In the genomic region with DNA sequence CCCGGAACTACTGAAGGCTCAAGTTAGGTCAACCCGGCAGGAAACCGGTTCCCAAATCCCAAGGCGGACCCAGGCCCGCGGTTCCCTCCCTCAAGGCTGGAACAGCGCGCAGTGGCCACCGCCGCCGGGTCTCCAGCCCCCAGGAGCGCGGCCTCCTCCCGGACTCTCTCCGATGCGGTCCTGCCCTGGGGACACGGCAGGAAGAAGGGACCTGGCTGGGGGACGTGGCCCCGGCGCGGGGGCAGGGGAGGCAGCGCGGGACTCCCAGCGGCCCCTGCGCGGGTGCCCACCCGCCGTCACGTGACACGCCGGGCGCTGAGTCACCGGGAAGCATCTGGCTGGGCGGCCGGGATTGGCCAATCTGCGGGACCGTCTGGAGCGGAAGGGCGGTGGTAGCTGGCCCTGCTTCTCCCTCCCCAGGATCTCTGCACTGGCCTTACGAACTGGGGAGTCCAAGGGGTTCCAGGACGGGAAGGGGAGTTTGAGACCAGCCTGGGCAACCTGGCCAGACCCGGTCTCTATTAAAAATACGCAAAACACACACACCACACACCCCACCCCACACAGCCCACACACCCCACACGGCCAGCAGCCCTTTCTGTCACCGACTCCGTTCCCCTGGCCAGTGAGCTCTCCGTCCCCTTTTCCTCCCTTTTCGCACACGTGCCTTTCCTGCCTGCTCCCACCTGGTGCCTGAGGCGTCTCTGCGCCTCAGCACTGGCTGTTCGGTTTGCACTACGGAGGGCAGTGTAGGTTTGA, we compare ENCODE assay signal across 8 cellular contexts. TPM values are rescaled to one million over a fixed set of nuclear protein-coding genes. Genes with fewer than 3 reads are reported as not detected.
DNase-seq lines count a peak whose midpoint lies in the region; ATAC-seq and TF ChIP-seq lines count a peak whose summit lies in the region.

No MANE protein-coding gene starts in this region.

- CTCF ChIA-PET in HEK293T (lab: Yijun Ruan, JAX): interaction anchor here (0.9 to 1.2 kb wide), 2 partner anchors 21 to 30 kb away, joined by 4 read pairs; no protein-coding TSS in a partner anchor
- CTCF ChIA-PET in activated naive CD4-positive, alpha-beta T cell treated with anti-CD3 and anti-CD28 coated beads, Interleukin-2, amount 10 ng/mL, durations not matched to agents 7 days and 5 days (lab: Charles Lee): interaction anchor here (1.0 to 4.8 kb wide), 7 partner anchors 11 to 60 kb away, joined by 3 to 36 read pairs (median 6); a partner anchor contains a TSS

- POLR2A ChIA-PET in HEK293T (lab: Yijun Ruan, JAX): interaction anchor here (0.8 to 15.6 kb wide), 20 partner anchors 8 to 144 kb away, joined by 3 to 1783 read pairs (median 5); a partner anchor contains a TSS

- peak; percentile 82 for TF ChIP-seq POLR2A in NB4 (IDR thresholded peaks at IDR 0.05; ENCODE audit: extremely low read depth, insufficient read length)
- peak; percentile 74 for TF ChIP-seq POLR2A in testis (IDR thresholded peaks at IDR 0.05)

- intact Hi-C loops in testis (cut with DNase I; ENCODE audit: low total_unique reads): no loop called here

- peak overlapping the region; percentile 96 for H3K27ac Mint-ChIP-seq in activated naive CD4-positive, alpha-beta T cell treated with anti-CD3 and anti-CD28 coated beads, Interleukin-2, amount 10 ng/mL, durations not matched to agents 7 days and 5 days

- H3K36me3 Mint-ChIP-seq in activated naive CD4-positive, alpha-beta T cell treated with anti-CD3 and anti-CD28 coated beads, Interleukin-2, amount 10 ng/mL, durations not matched to agents 7 days and 5 days: peaks cover 2% of the 10 kb centered on the region

- H3K27ac ChIP-seq in testis: peak overlapping the region; percentile 95 to 97

- ATAC-seq in omental fat pad (ENCODE audit: low FRiP score): peak; percentile 77

- 1% methylated on average over 20 to 33 of the region's 53 CpGs for WGBS in testis, 2 donors

- no peaks in the 10 kb centered on the region for H3K27me3 ChIP-seq in testis

- peaks cover 26% of the 10 kb centered on the region for H3K4me1 Mint-ChIP-seq in activated naive CD4-positive, alpha-beta T cell treated with anti-CD3 and anti-CD28 coated beads, Interleukin-2, amount 10 ng/mL, durations not matched to agents 7 days and 5 days

- H3K9me3 ChIP-seq in testis: no peaks in the 10 kb centered on the region

- TF ChIP-seq CTCF in NB4 (IDR thresholded peaks at IDR 0.05; ENCODE audit: low read depth, low read length) (no peak), omental fat pad (IDR thresholded peaks at IDR 0.05) (no peak), testis (IDR thresholded peaks at IDR 0.05) (peak in 1 of 3 experiments; percentile 20)

- H3K4me1 ChIP-seq in testis: peaks cover 48% of the 10 kb centered on the region

- peak overlapping the region; percentile 95 for H3K4me3 Mint-ChIP-seq in activated naive CD4-positive, alpha-beta T cell treated with anti-CD3 and anti-CD28 coated beads, Interleukin-2, amount 10 ng/mL, durations not matched to agents 7 days and 5 days

- no peaks in the 10 kb centered on the region for H3K9me3 Mint-ChIP-seq in activated naive CD4-positive, alpha-beta T cell treated with anti-CD3 and anti-CD28 coated beads, Interleukin-2, amount 10 ng/mL, durations not matched to agents 7 days and 5 days

- no peaks in the 10 kb centered on the region for H3K36me3 ChIP-seq in testis (ENCODE audit: low read depth, missing control alignments)

- H3K4me3 ChIP-seq in NB4 (ENCODE audit: low read depth, low read length) (peak overlapping the region; percentile 89), testis (peak overlapping the region; percentile 68 to 88)

- DNase-seq in GF-D8 (lab: John Stamatoyannopoulos, UW) (peak; percentile 84), HEK293T (ENCODE audit: extremely low spot score) (peak; percentile 91), NB4 (ENCODE audit: low read depth) (peak; percentile 99), SK-N-DZ (ENCODE audit: low spot score) (peak; percentile 91), germinal center (ENCODE audit: low spot score) (peak; percentile 92), omental fat pad (ENCODE audit: low spot score) (peak; percentile 97), testis (peak; percentile 96)
- peak; percentile 93 for DNase-seq in activated naive CD4-positive, alpha-beta T cell treated with anti-CD3 and anti-CD28 coated beads, Interleukin-2, amount 10 ng/mL, durations not matched to agents 7 days and 5 days

- peaks cover 13% of the 10 kb centered on the region for H3K27me3 Mint-ChIP-seq in activated naive CD4-positive, alpha-beta T cell treated with anti-CD3 and anti-CD28 coated beads, Interleukin-2, amount 10 ng/mL, durations not matched to agents 7 days and 5 days

TF ChIP-seq in HEK293T, 16 proteins besides CTCF, POLR2A, EP300 and RAD21:
- peak; percentile 69; the same call in 1 of the 2 replicates for TF ChIP-seq HDGF (IDR thresholded peaks at IDR 0.05; ENCODE audit: borderline replicate concordance)
- TF ChIP-seq ARNT (IDR thresholded peaks at IDR 0.05): no peak
- TF ChIP-seq L3MBTL2 (conservative IDR thresholded peaks at IDR 0.05): peak; percentile 83
- no peak for TF ChIP-seq FOXA1 (IDR thresholded peaks at IDR 0.05)
- no peak for TF ChIP-seq TARDBP (IDR thresholded peaks at IDR 0.05)

RNA-seq across cellular contexts. Expression of a gene that starts 21.4 kb away (rescaled TPM):
- polyA plus RNA-seq in SK-N-DZ (2014; cell fraction: cytosol; rRNA removed): 15.5 and 29.5 TPM in 2 replicates
- polyA plus RNA-seq in SK-N-DZ (2014; cell fraction: nucleus; rRNA removed): 347 and 1,650 TPM in 2 replicates
- total RNA-seq in omental fat pad (over 10,000 TPM; 11,614 to 21,764 (median 16,063) TPM), testis (1,000 to 10,000 TPM; 8,109 to 9,314 TPM)
- 26.7 TPM for polyA plus RNA-seq in testis (ENCODE audit: insufficient read depth, low read depth, low replicate concordance)

RNA-seq across cellular contexts. Expression of a gene that starts 47.4 kb away (rescaled TPM):
- 32.7 and 42.1 TPM in 2 replicates for polyA plus RNA-seq in SK-N-DZ (2014; cell fraction: cytosol; rRNA removed)
- 92.4 and 96.0 TPM in 2 replicates for polyA plus RNA-seq in SK-N-DZ (2014; cell fraction: nucleus; rRNA removed)
- total RNA-seq in omental fat pad (100 to 1,000 TPM in 1 of 4 donors, 10 to 100 TPM in 3; 75.4 to 105 (median 88.8) TPM), testis (100 to 1,000 TPM; 131 to 160 TPM)
- 127 TPM for polyA plus RNA-seq in testis (ENCODE audit: insufficient read depth, low read depth, low replicate concordance)

RNA-seq across cellular contexts. Expression of a gene that starts 54.9 kb away (rescaled TPM):
- polyA plus RNA-seq in SK-N-DZ (2014; cell fraction: cytosol; rRNA removed): 15.6 and 18.2 TPM in 2 replicates
- 45.6 and 148 TPM in 2 replicates for polyA plus RNA-seq in SK-N-DZ (2014; cell fraction: nucleus; rRNA removed)
- total RNA-seq in omental fat pad (1,000 to 10,000 TPM in 1 of 4 donors, 100 to 1,000 TPM in 3; 447 to 1,169 (median 678) TPM), testis (100 to 1,000 TPM; 230 to 243 TPM)
- polyA plus RNA-seq in testis (ENCODE audit: insufficient read depth, low read depth, low replicate concordance): 189 TPM

Comparison
In these comparisons a context has a peak if more than half of its experiments do, and no peak if none do; other contexts are left out.
1. Peak in every context shown above with its lines: DNase-seq, ATAC-seq, H3K4me3 ChIP-seq and H3K27ac ChIP-seq.